ENCODE assay signal across 8 cellular contexts in genomic region chr2:74834806-74835755, GRCh38. TPM values are rescaled to one million over a fixed set of nuclear protein-coding genes. Genes with fewer than 3 reads are reported as not detected.
DNase-seq lines count a peak whose midpoint lies in the region; ATAC-seq and TF ChIP-seq lines count a peak whose summit lies in the region.

No MANE protein-coding gene starts in this region.

- peaks cover 5% of the 10 kb centered on the region for H3K27me3 Mint-ChIP-seq in nephron (ENCODE audit: low read depth)

- peak overlapping the region; percentile 60 for H3K4me3 ChIP-seq in suprapubic skin

- 2% methylated on average over 35 of the region's 85 CpGs for WGBS in suprapubic skin

- no peak for TF ChIP-seq EP300 in suprapubic skin (IDR thresholded peaks at IDR 0.05)

- DNase-seq in AG20443 (ENCODE audit: low spot score) (peak; percentile 58), NCI-H82 (lab: John Stamatoyannopoulos, UW) (peak; percentile 92), erythroblast (lab: John Stamatoyannopoulos, UW) (peak; percentile 29 to 49), suprapubic skin (ENCODE audit: low spot score in 2 of 2) (peak in 1 of 2 donors; percentile 67)
- DNase-seq in activated CD8-positive, alpha-beta memory T cell treated with anti-CD3 and anti-CD28 coated beads for 24 hours, result peak; percentile 91

- no peaks in the 10 kb centered on the region for H3K9me3 ChIP-seq in suprapubic skin

- H3K27ac ChIP-seq in suprapubic skin, result peak overlapping the region; percentile 71

- peak overlapping the region; percentile 96 to 99 (median 99) for H3K4me3 Mint-ChIP-seq in nephron

- no peaks in the 10 kb centered on the region for H3K36me3 ChIP-seq in suprapubic skin

- peaks cover 14% of the 10 kb centered on the region for H3K4me1 Mint-ChIP-seq in nephron

- H3K36me3 Mint-ChIP-seq in nephron (ENCODE audit: low read depth), result no peaks in the 10 kb centered on the region

- no peak for TF ChIP-seq CTCF in nephron (IDR thresholded peaks at IDR 0.05; ENCODE audit: unreplicated experiment in 3 of 3)
- TF ChIP-seq CTCF in suprapubic skin (IDR thresholded peaks at IDR 0.05), result no peak

- peaks cover 24% of the 10 kb centered on the region for H3K4me1 ChIP-seq in suprapubic skin

- TF ChIP-seq POLR2A in erythroblast (IDR thresholded peaks at IDR 0.05; ENCODE audit: low read length) (no peak), suprapubic skin (IDR thresholded peaks at IDR 0.05) (no peak)

- ATAC-seq in GM18907 (IDR thresholded peaks at IDR 0.05; ENCODE audit: unreplicated experiment), result peak; percentile 66
- ATAC-seq in HG03097 (IDR thresholded peaks at IDR 0.05; ENCODE audit: low FRiP score, unreplicated experiment), result peak; percentile 38

- H3K27me3 ChIP-seq in suprapubic skin, result no peaks in the 10 kb centered on the region

- H3K9me3 Mint-ChIP-seq in nephron, result no peaks in the 10 kb centered on the region

- peak overlapping the region; percentile 81 to 92 (median 83) for H3K27ac Mint-ChIP-seq in nephron

RNA-seq across cellular contexts. Expression of gene HK2, which starts 1.2 kb away (rescaled TPM):
- total RNA-seq in suprapubic skin, result 10 to 100 TPM in 3 of 4 donors, 1 to 10 TPM in 1; 9.3 to 24.4 (median 15.1) TPM
